In genomic region chr2:237421542-237422047, GRCh38 we compare ENCODE assay signal across 8 cellular contexts. TPM values are rescaled to one million over a fixed set of nuclear protein-coding genes. Genes with fewer than 3 reads are reported as not detected.
DNase-seq lines count a peak whose midpoint lies in the region; ATAC-seq and TF ChIP-seq lines count a peak whose summit lies in the region.

No MANE protein-coding gene starts in this region.

- H3K4me3 Mint-ChIP-seq in Caco-2 (ENCODE audit: unreplicated experiment) (no peak overlapping the region), neural crest cell (no peak overlapping the region)
- H3K4me3 Mint-ChIP-seq in activated T-helper 1 cell treated with anti-CD3 and anti-CD28 coated beads, Interleukin-12 subunit alpha, Interleukin-12 subunit beta, Interleukin-2, Interleukin-4 antibody, amounts not matched to agents 30 ng/mL and 10 ng/mL and 1 ng/mL, durations not matched to agents 14 hours and 24 hours and 36 hours = peak overlapping the region; percentile 53
- H3K4me3 Mint-ChIP-seq in stimulated activated naive CD8-positive, alpha-beta T cell treated with anti-CD3 and anti-CD28 coated beads, Interleukin-15, Interleukin-2, amounts not matched to agents 100 ng/mL and 50 ng/mL, for 24 hours = peak overlapping the region; percentile 49

- peak in 1 of 2 experiments; percentile 30 for TF ChIP-seq CTCF in Caco-2 (IDR thresholded peaks at IDR 0.05; ENCODE audit: insufficient read depth in 1 of 2, low read depth in 1 of 2, low read length in 1 of 2, severe bottlenecking in 1 of 2, unreplicated experiment in 1 of 2)
- peak; percentile 10 to 68 (median 66) for TF ChIP-seq CTCF in Peyer's patch (IDR thresholded peaks at IDR 0.05)
- peak; percentile 82 for TF ChIP-seq CTCF in fibroblast of villous mesenchyme (IDR thresholded peaks at IDR 0.05; ENCODE audit: insufficient read depth, low read depth, low read length)
- peak; percentile 74 for TF ChIP-seq CTCF in neural crest cell (conservative IDR thresholded peaks at IDR 0.05)

- no peak overlapping the region for H3K4me3 ChIP-seq in Caco-2 (ENCODE audit: low read depth, low read length)
- no peak overlapping the region for H3K4me3 ChIP-seq in Peyer's patch
- no peak overlapping the region for H3K4me3 ChIP-seq in fibroblast of villous mesenchyme (ENCODE audit: low read depth, low read length)

- no TSS peak for BruUV-seq in Caco-2 (replicated peaks; lab: Mats Ljungman, UMichigan)

- H3K27me3 Mint-ChIP-seq in Caco-2 (ENCODE audit: insufficient read depth, unreplicated experiment) (peaks cover 15% of the 10 kb centered on the region), neural crest cell (ENCODE audit: low read depth) (peaks cover 34% of the 10 kb centered on the region)
- H3K27me3 Mint-ChIP-seq in activated T-helper 1 cell treated with anti-CD3 and anti-CD28 coated beads, Interleukin-12 subunit alpha, Interleukin-12 subunit beta, Interleukin-2, Interleukin-4 antibody, amounts not matched to agents 30 ng/mL and 10 ng/mL and 1 ng/mL, durations not matched to agents 14 hours and 24 hours and 36 hours (ENCODE audit: insufficient read depth) = peaks cover 27% of the 10 kb centered on the region
- H3K27me3 Mint-ChIP-seq in stimulated activated naive CD8-positive, alpha-beta T cell treated with anti-CD3 and anti-CD28 coated beads, Interleukin-15, Interleukin-2, amounts not matched to agents 100 ng/mL and 50 ng/mL, for 24 hours = peaks cover 3% of the 10 kb centered on the region

- TF ChIP-seq POLR2A in Peyer's patch (IDR thresholded peaks at IDR 0.05) = no peak

- H3K36me3 Mint-ChIP-seq in Caco-2 (ENCODE audit: insufficient read depth, unreplicated experiment) (no peaks in the 10 kb centered on the region), neural crest cell (ENCODE audit: low read depth) (no peaks in the 10 kb centered on the region)
- peaks cover 8% of the 10 kb centered on the region for H3K36me3 Mint-ChIP-seq in activated T-helper 1 cell treated with anti-CD3 and anti-CD28 coated beads, Interleukin-12 subunit alpha, Interleukin-12 subunit beta, Interleukin-2, Interleukin-4 antibody, amounts not matched to agents 30 ng/mL and 10 ng/mL and 1 ng/mL, durations not matched to agents 14 hours and 24 hours and 36 hours (ENCODE audit: low read depth)
- peaks cover 44% of the 10 kb centered on the region for H3K36me3 Mint-ChIP-seq in stimulated activated naive CD8-positive, alpha-beta T cell treated with anti-CD3 and anti-CD28 coated beads, Interleukin-15, Interleukin-2, amounts not matched to agents 100 ng/mL and 50 ng/mL, for 24 hours (ENCODE audit: low read depth)

- H3K9me3 Mint-ChIP-seq in Caco-2 (ENCODE audit: unreplicated experiment) (no peaks in the 10 kb centered on the region), neural crest cell (peaks cover under 1% of the 10 kb centered on the region)
- H3K9me3 Mint-ChIP-seq in activated T-helper 1 cell treated with anti-CD3 and anti-CD28 coated beads, Interleukin-12 subunit alpha, Interleukin-12 subunit beta, Interleukin-2, Interleukin-4 antibody, amounts not matched to agents 30 ng/mL and 10 ng/mL and 1 ng/mL, durations not matched to agents 14 hours and 24 hours and 36 hours = peaks cover under 1% of the 10 kb centered on the region
- no peaks in the 10 kb centered on the region for H3K9me3 Mint-ChIP-seq in stimulated activated naive CD8-positive, alpha-beta T cell treated with anti-CD3 and anti-CD28 coated beads, Interleukin-15, Interleukin-2, amounts not matched to agents 100 ng/mL and 50 ng/mL, for 24 hours

- H3K4me1 Mint-ChIP-seq in Caco-2 (ENCODE audit: low read depth, unreplicated experiment) (no peaks in the 10 kb centered on the region), neural crest cell (peaks cover 6% of the 10 kb centered on the region)
- H3K4me1 Mint-ChIP-seq in activated T-helper 1 cell treated with anti-CD3 and anti-CD28 coated beads, Interleukin-12 subunit alpha, Interleukin-12 subunit beta, Interleukin-2, Interleukin-4 antibody, amounts not matched to agents 30 ng/mL and 10 ng/mL and 1 ng/mL, durations not matched to agents 14 hours and 24 hours and 36 hours (ENCODE audit: low read depth) = peaks cover 25% of the 10 kb centered on the region
- peaks cover 38% of the 10 kb centered on the region for H3K4me1 Mint-ChIP-seq in stimulated activated naive CD8-positive, alpha-beta T cell treated with anti-CD3 and anti-CD28 coated beads, Interleukin-15, Interleukin-2, amounts not matched to agents 100 ng/mL and 50 ng/mL, for 24 hours (ENCODE audit: low read depth)

- intact Hi-C loops in Caco-2 (cut with micrococcal nuclease; ENCODE audit: unreplicated experiment) = no loop called here
- intact Hi-C loops in activated T-helper 1 cell treated with anti-CD3 and anti-CD28 coated beads, Interleukin-12 subunit alpha, Interleukin-12 subunit beta, Interleukin-2, Interleukin-4 antibody, amounts not matched to agents 30 ng/mL and 10 ng/mL and 1 ng/mL, durations not matched to agents 14 hours and 24 hours and 36 hours (cut with micrococcal nuclease) = loop anchor here (1.0 to 10.0 kb wide), 3 partner anchors 54 to 483 kb away; no protein-coding TSS in a partner anchor

- H3K4me1 ChIP-seq in Caco-2 (no peaks in the 10 kb centered on the region), Peyer's patch (no peaks in the 10 kb centered on the region)

- H3K27ac ChIP-seq in Peyer's patch = peak overlapping the region; percentile 52 to 70 (median 60)

- POLR2A ChIA-PET in Caco-2 (lab: Charles Lee) = no interaction called here

- no peak overlapping the region for H3K27ac Mint-ChIP-seq in Caco-2 (ENCODE audit: unreplicated experiment)
- H3K27ac Mint-ChIP-seq in activated T-helper 1 cell treated with anti-CD3 and anti-CD28 coated beads, Interleukin-12 subunit alpha, Interleukin-12 subunit beta, Interleukin-2, Interleukin-4 antibody, amounts not matched to agents 30 ng/mL and 10 ng/mL and 1 ng/mL, durations not matched to agents 14 hours and 24 hours and 36 hours = peak overlapping the region; percentile 35
- H3K27ac Mint-ChIP-seq in neural crest cell (ENCODE audit: unreplicated experiment) = no peak overlapping the region
- H3K27ac Mint-ChIP-seq in stimulated activated naive CD8-positive, alpha-beta T cell treated with anti-CD3 and anti-CD28 coated beads, Interleukin-15, Interleukin-2, amounts not matched to agents 100 ng/mL and 50 ng/mL, for 24 hours = peak overlapping the region; percentile 79

- H3K36me3 ChIP-seq in Caco-2 (ENCODE audit: control insufficient read depth, insufficient read depth, low read length) (no peaks in the 10 kb centered on the region), Peyer's patch (no peaks in the 10 kb centered on the region)

- H3K9me3 ChIP-seq in Caco-2 (no peaks in the 10 kb centered on the region), Peyer's patch (no peaks in the 10 kb centered on the region)

- CTCF ChIA-PET in Caco-2 (lab: Charles Lee) = interaction anchor here (0.9 kb wide), 1 partner anchor 12 kb away, joined by 5 read pairs; no protein-coding TSS in a partner anchor

- DNase-seq in Caco-2 (peak; percentile 30 to 42), HT-29 (ENCODE audit: low spot score) (peak; percentile 74), Peyer's patch (peak; percentile 49 to 87 (median 84)), fibroblast of villous mesenchyme (ENCODE audit: low read depth) (peak; percentile 94), neural crest cell (ENCODE audit: low read depth, low spot score) (peak; percentile 72)
- peak; percentile 61 for DNase-seq in activated T-helper 1 cell treated with anti-CD3 and anti-CD28 coated beads, Interleukin-12 subunit alpha, Interleukin-12 subunit beta, Interleukin-2, Interleukin-4 antibody, amounts not matched to agents 30 ng/mL and 10 ng/mL and 1 ng/mL, durations not matched to agents 14 hours and 24 hours and 36 hours (ENCODE audit: low spot score)

- H3K27me3 ChIP-seq in Caco-2 (replicated peaks; ENCODE audit: control insufficient read depth, insufficient read depth, low read length) = no peaks in the 10 kb centered on the region
- H3K27me3 ChIP-seq in Peyer's patch = no peaks in the 10 kb centered on the region

- no peak for ATAC-seq in GM21825 (IDR thresholded peaks at IDR 0.05; ENCODE audit: unreplicated experiment)

RNA-seq across cellular contexts. Expression of gene COL6A3, which starts 7.6 kb away (rescaled TPM):
- total RNA-seq in Caco-2 (2022) (0.73 and 2.1 TPM in 2 replicates), Peyer's patch (100 to 1,000 TPM in 1 of 4 donors, 10 to 100 TPM in 3; 51.7 to 172 (median 71.0) TPM), fibroblast of villous mesenchyme (1,329 and 1,968 TPM in 2 replicates), neural crest cell (4.5 and 4.9 TPM in 2 replicates)
- 0.03 TPM in 1 of 2 replicates, not detected in the other for total RNA-seq in HT-29 (2014; rRNA removed; shearing (Covaris generic))
- total RNA-seq in activated T-helper 1 cell treated with anti-CD3 and anti-CD28 coated beads, Interleukin-12 subunit alpha, Interleukin-12 subunit beta, Interleukin-2, Interleukin-4 antibody, amounts not matched to agents 30 ng/mL and 10 ng/mL and 1 ng/mL, durations not matched to agents 14 hours and 24 hours and 36 hours = 13.1 and 15.5 TPM in 2 replicates

Comparison
In these comparisons a context has a peak if more than half of its experiments do, and no peak if none do; other contexts are left out.
1. DNase-seq: peak in every context shown above with its lines; median percentile 94 in fibroblast of villous mesenchyme; 84 in Peyer's patch; 74 in HT-29; 72 in neural crest cell; 61 in activated T-helper 1 cell treated with anti-CD3 and anti-CD28 coated beads, Interleukin-12 subunit alpha, Interleukin-12 subunit beta, Interleukin-2, Interleukin-4 antibody, amounts not matched to agents 30 ng/mL and 10 ng/mL and 1 ng/mL, durations not matched to agents 14 hours and 24 hours and 36 hours; 36 in Caco-2.
2. H3K27ac Mint-ChIP-seq: peak in activated T-helper 1 cell treated with anti-CD3 and anti-CD28 coated beads, Interleukin-12 subunit alpha, Interleukin-12 subunit beta, Interleukin-2, Interleukin-4 antibody, amounts not matched to agents 30 ng/mL and 10 ng/mL and 1 ng/mL, durations not matched to agents 14 hours and 24 hours and 36 hours (single experiment) and stimulated activated naive CD8-positive, alpha-beta T cell treated with anti-CD3 and anti-CD28 coated beads, Interleukin-15, Interleukin-2, amounts not matched to agents 100 ng/mL and 50 ng/mL, for 24 hours (single experiment); none in Caco-2 (single experiment) and neural crest cell (single experiment).
3. H3K4me3 Mint-ChIP-seq: peak in activated T-helper 1 cell treated with anti-CD3 and anti-CD28 coated beads, Interleukin-12 subunit alpha, Interleukin-12 subunit beta, Interleukin-2, Interleukin-4 antibody, amounts not matched to agents 30 ng/mL and 10 ng/mL and 1 ng/mL, durations not matched to agents 14 hours and 24 hours and 36 hours (single experiment) and stimulated activated naive CD8-positive, alpha-beta T cell treated with anti-CD3 and anti-CD28 coated beads, Interleukin-15, Interleukin-2, amounts not matched to agents 100 ng/mL and 50 ng/mL, for 24 hours (single experiment); none in Caco-2 (single experiment) and neural crest cell (single experiment).